Comparison of ENCODE assay signal across 10 cellular contexts in genomic region chr14:26526132-26526531, GRCh38.
"Had no signal": no experiment of that assay in that cellular context is flagged by ENCODE, and none has a peak within 500 bp of the region (broad histone marks: within the 10 kb centered on the region; RNA-seq: fewer than 3 reads in every experiment).

No MANE protein-coding gene starts in this region.

- H3K36me3 Mint-ChIP-seq: naive thymus-derived CD4-positive, alpha-beta T cell; stimulated activated effector memory CD8-positive, alpha-beta T cell treated with anti-CD3 and anti-CD28 coated beads, Interleukin-12 subunit alpha, Interleukin-12 subunit beta, amount 100 ng/mL, for 72 hours had no signal

- H3K4me3 Mint-ChIP-seq: activated T-helper 17 cell treated with anti-CD3 and anti-CD28 coated beads, Interleukin-2, amount 50 U/mL, for 72 hours; naive thymus-derived CD4-positive, alpha-beta T cell; stimulated activated effector memory CD8-positive, alpha-beta T cell treated with anti-CD3 and anti-CD28 coated beads, Interleukin-12 subunit alpha, Interleukin-12 subunit beta, amount 100 ng/mL, for 72 hours had no signal

- ATAC-seq: activated T-helper 17 cell treated with anti-CD3 and anti-CD28 coated beads, Interleukin-2, amount 50 U/mL, for 72 hours; naive thymus-derived CD4-positive, alpha-beta T cell; stimulated activated effector memory CD8-positive, alpha-beta T cell treated with anti-CD3 and anti-CD28 coated beads, Interleukin-12 subunit alpha, Interleukin-12 subunit beta, amount 100 ng/mL, for 72 hours had no signal

- H3K4me1 Mint-ChIP-seq: activated T-helper 17 cell treated with anti-CD3 and anti-CD28 coated beads, Interleukin-2, amount 50 U/mL, for 72 hours; naive thymus-derived CD4-positive, alpha-beta T cell; stimulated activated effector memory CD8-positive, alpha-beta T cell treated with anti-CD3 and anti-CD28 coated beads, Interleukin-12 subunit alpha, Interleukin-12 subunit beta, amount 100 ng/mL, for 72 hours had no signal

- DNase-seq: activated CD4-positive, alpha-beta T cell treated with anti-CD3 and anti-CD28 coated beads for 1 hour; activated CD4-positive, alpha-beta T cell treated with anti-CD3 and anti-CD28 coated beads, Interleukin-2, amount 50 U/mL, for 4 hours; activated naive CD4-positive, alpha-beta T cell treated with Interleukin-2 at 50 U/mL for 16 hours; activated T-cell treated with anti-CD3 and anti-CD28 coated beads for 4 hours; naive thymus-derived CD4-positive, alpha-beta T cell; ovary; sigmoid colon; tibial artery had no signal

- H3K27me3 Mint-ChIP-seq: activated T-helper 17 cell treated with anti-CD3 and anti-CD28 coated beads, Interleukin-2, amount 50 U/mL, for 72 hours; naive thymus-derived CD4-positive, alpha-beta T cell had no signal

- H3K27ac Mint-ChIP-seq: activated T-helper 17 cell treated with anti-CD3 and anti-CD28 coated beads, Interleukin-2, amount 50 U/mL, for 72 hours; naive thymus-derived CD4-positive, alpha-beta T cell; stimulated activated effector memory CD8-positive, alpha-beta T cell treated with anti-CD3 and anti-CD28 coated beads, Interleukin-12 subunit alpha, Interleukin-12 subunit beta, amount 100 ng/mL, for 72 hours had no signal

- H3K9me3 Mint-ChIP-seq: stimulated activated effector memory CD8-positive, alpha-beta T cell treated with anti-CD3 and anti-CD28 coated beads, Interleukin-12 subunit alpha, Interleukin-12 subunit beta, amount 100 ng/mL, for 72 hours had no signal
